In genomic region chr1:25944986-25945385, GRCh38 we compare ENCODE assay signal across 23 cellular contexts. TPM values are rescaled to one million over a fixed set of nuclear protein-coding genes. Genes with fewer than 3 reads are reported as not detected.
DNase-seq lines count a peak whose midpoint lies in the region; ATAC-seq lines count a peak whose summit lies in the region.
"Had no signal": no experiment of that assay in that cellular context is flagged by ENCODE, and none has a peak within 500 bp of the region (broad histone marks: within the 10 kb centered on the region; RNA-seq: fewer than 3 reads in every experiment).

No MANE protein-coding gene starts in this region.

- H3K9ac ChIP-seq in trophoblast cell (ENCODE audit: low read length) = no peak overlapping the region

- no peak overlapping the region for H3K4ac ChIP-seq in trophoblast cell (ENCODE audit: low read depth, low read length)

- no peak overlapping the region for H3K4me2 ChIP-seq in trophoblast cell (ENCODE audit: low read length)
- H3K4me2 ChIP-seq: PC-9 had no signal

- no peak overlapping the region for H2AK5ac ChIP-seq in trophoblast cell (ENCODE audit: low read length)

- H3K4me1 ChIP-seq in trophoblast cell (ENCODE audit: control insufficient read depth in 1 of 2, insufficient read depth in 2 of 2, low read length in 2 of 2) = peaks cover 0 to 2% of the 10 kb centered on the region in 2 experiments
- H3K4me1 ChIP-seq: gastrocnemius medialis, SJCRH30, suprapubic skin had no signal

- H4K12ac ChIP-seq in trophoblast cell (ENCODE audit: low read depth, low read length) = no peak overlapping the region

- H3K27ac ChIP-seq in trophoblast cell (ENCODE audit: low read depth, low read length) = no peak overlapping the region
- H3K27ac ChIP-seq: coronary artery, gastrocnemius medialis, PC-9, SJCRH30, suprapubic skin had no signal

- peaks cover 2% of the 10 kb centered on the region for H3K79me1 ChIP-seq in trophoblast cell (ENCODE audit: low read length)

- peak; percentile 46 for ATAC-seq in esophagus mucosa
- no peak for ATAC-seq in GM21737 (IDR thresholded peaks at IDR 0.05; ENCODE audit: unreplicated experiment)
- no peak for ATAC-seq in GM18498 (IDR thresholded peaks at IDR 0.05; ENCODE audit: unreplicated experiment)
- no peak for ATAC-seq in HG02571 (IDR thresholded peaks at IDR 0.05; ENCODE audit: unreplicated experiment)
- ATAC-seq: activated T-helper 17 cell treated with anti-CD3 and anti-CD28 coated beads, Interleukin-2, amount 50 U/mL, for 72 hours; gastrocnemius medialis; natural killer cell; right cardiac atrium had no signal

- DNase-seq in HCEC 1CT (peak; percentile 27), NCI-H510A treated with DMSO at 0.1 percent for 48 hours (lab: John Stamatoyannopoulos, UW) (peak; percentile 29), trophoblast cell (peak in 1 of 2 donors; percentile 56)
- DNase-seq: activated CD4-positive, alpha-beta T cell treated with anti-CD3 and anti-CD28 coated beads, Interleukin-2, amount 10 ng/mL, durations not matched to agents 24 days and 14 days; activated naive CD8-positive, alpha-beta T cell treated with anti-CD3 and anti-CD28 coated beads for 36 hours; CD4-positive, CD25-positive, alpha-beta regulatory T cell; gastrocnemius medialis; GF-D8; H7; Kasumi-1; mammary epithelial cell; natural killer cell; NCI-H2171 treated with DMSO at 0.1 percent for 48 hours; PC-9; right cardiac atrium; SJCRH30 had no signal

- H3K27me3 ChIP-seq in trophoblast cell (ENCODE audit: insufficient read depth, low read length) = no peaks in the 10 kb centered on the region
- H3K27me3 ChIP-seq: gastrocnemius medialis, SJCRH30, suprapubic skin had no signal

- H4K91ac ChIP-seq in trophoblast cell (ENCODE audit: low read depth, low read length) = no peak overlapping the region

- H3K18ac ChIP-seq in trophoblast cell (ENCODE audit: low read length) = no peak overlapping the region

- no peak overlapping the region for H2BK120ac ChIP-seq in trophoblast cell (ENCODE audit: insufficient read depth, low read length, poor library complexity)

- H3K14ac ChIP-seq in trophoblast cell (ENCODE audit: low read length) = no peak overlapping the region

- no peaks in the 10 kb centered on the region for H3K79me2 ChIP-seq in trophoblast cell (ENCODE audit: control insufficient read depth, insufficient read depth, low read length, poor library complexity)

- no peak overlapping the region for H2AFZ ChIP-seq in trophoblast cell (ENCODE audit: insufficient read depth, low read length, poor library complexity)
- H2AFZ ChIP-seq: PC-9 had no signal

- no peak overlapping the region for H3K23ac ChIP-seq in trophoblast cell (ENCODE audit: low read length)

- no peak overlapping the region for H2BK5ac ChIP-seq in trophoblast cell (ENCODE audit: low read depth, low read length, poor library complexity)

- no peak overlapping the region for H3K4me3 ChIP-seq in trophoblast cell (ENCODE audit: low read depth, low read length)
- H3K4me3 ChIP-seq: coronary artery, gastrocnemius medialis, PC-9, SJCRH30, suprapubic skin had no signal

- H3K36me3 ChIP-seq in trophoblast cell (ENCODE audit: control insufficient read depth in 1 of 2, insufficient read depth in 2 of 2, low read length in 2 of 2) = no peaks in the 10 kb centered on the region
- H3K36me3 ChIP-seq: gastrocnemius medialis, SJCRH30, suprapubic skin had no signal

- no peaks in the 10 kb centered on the region for H3K9me3 ChIP-seq in trophoblast cell (ENCODE audit: insufficient read depth, low read depth, low read length)
- H3K9me3 ChIP-seq: gastrocnemius medialis, suprapubic skin had no signal

- WGBS in trophoblast cell (ENCODE audit: extremely low coverage, insufficient coverage, insufficient read length) = no CpG with 5 or more reads among the region's 3 CpGs

- H4K8ac ChIP-seq in trophoblast cell (ENCODE audit: low read depth, low read length) = no peak overlapping the region

- peak overlapping the region; percentile 85 for H2BK12ac ChIP-seq in trophoblast cell (ENCODE audit: low read length)

RNA-seq across cellular contexts. Expression of gene STMN1, which starts 38.8 kb away (rescaled TPM):
- 110 TPM for total RNA-seq in esophagus mucosa
- 444 and 486 TPM in 2 replicates for polyA plus RNA-seq in trophoblast cell (2013)

RNA-seq across cellular contexts. Expression of gene PAFAH2, which starts 52.9 kb away (rescaled TPM):
- 9.0 TPM for total RNA-seq in esophagus mucosa
- polyA plus RNA-seq in trophoblast cell (2013) = 6.7 and 7.0 TPM in 2 replicates
